In genomic region chr2:196170202-196170680, GRCh38 we compare ENCODE assay signal across 8 cellular contexts. TPM values are rescaled to one million over a fixed set of nuclear protein-coding genes. Genes with fewer than 3 reads are reported as not detected.
A peak's percentile ranks its signal among the peaks of the same experiment; 100 is the strongest.
DNase-seq lines count a peak whose midpoint lies in the region; ATAC-seq and TF ChIP-seq lines count a peak whose summit lies in the region.

No MANE protein-coding gene starts in this region.

- DNase-seq in Right ventricle myocardium inferior (ENCODE audit: missing footprints) (peak; percentile 71), left ventricle myocardium superior (no peak), NT2/D1 (ENCODE audit: low read depth, low spot score) (no peak), right cardiac atrium (peak in 2 of 3 donors; percentile 16 to 43), sigmoid colon (no peak)
- DNase-seq in activated naive CD4-positive, alpha-beta T cell treated with anti-CD3 and anti-CD28 coated beads, Interleukin-2, amount 50 U/mL, for 72 hours (ENCODE audit: low spot score in 2 of 2): no peak
- no peak for DNase-seq in NK-92 treated with Interleukin-12 subunit alpha and Interleukin-12 subunit beta, amount 100 ng/mL, for 24 hours (lab: John Stamatoyannopoulos, UW)

- H3K27ac ChIP-seq in right cardiac atrium (ENCODE audit: low read length): peak overlapping the region; percentile 49
- peak overlapping the region; percentile 68 to 82 (median 74) for H3K27ac ChIP-seq in sigmoid colon

- H3K9ac ChIP-seq in NT2/D1 (ENCODE audit: insufficient read length, low read depth): peak overlapping the region; percentile 95

- ATAC-seq in Right ventricle myocardium inferior (no peak), left ventricle myocardium superior (no peak), HG03066 (IDR thresholded peaks at IDR 0.05; ENCODE audit: low read depth, unreplicated experiment) (peak; percentile 17), right cardiac atrium (no peak)
- ATAC-seq in activated naive CD4-positive, alpha-beta T cell treated with anti-CD3 and anti-CD28 coated beads, Interleukin-2, amount 50 U/mL, for 72 hours: peak; percentile 10 to 11

- TF ChIP-seq CTCF in sigmoid colon (IDR thresholded peaks at IDR 0.05): no peak

- no peaks in the 10 kb centered on the region for H3K9me3 Mint-ChIP-seq in activated naive CD4-positive, alpha-beta T cell treated with anti-CD3 and anti-CD28 coated beads, Interleukin-2, amount 50 U/mL, for 72 hours

- peaks cover 39 to 54% of the 10 kb centered on the region in 2 donors for H3K36me3 Mint-ChIP-seq in activated naive CD4-positive, alpha-beta T cell treated with anti-CD3 and anti-CD28 coated beads, Interleukin-2, amount 50 U/mL, for 72 hours

- TF ChIP-seq POLR2A in sigmoid colon (IDR thresholded peaks at IDR 0.05): peak in 1 of 2 donors; percentile 16

- TF ChIP-seq EP300 in sigmoid colon (IDR thresholded peaks at IDR 0.05): no peak

- H3K27me3 ChIP-seq in NT2/D1 (ENCODE audit: insufficient read depth, insufficient read length) (peaks cover 25% of the 10 kb centered on the region), right cardiac atrium (ENCODE audit: control insufficient read depth, insufficient read depth) (no peaks in the 10 kb centered on the region), sigmoid colon (no peaks in the 10 kb centered on the region)

- H3K9me3 ChIP-seq in NT2/D1 (ENCODE audit: insufficient read depth, low read length) (no peaks in the 10 kb centered on the region), right cardiac atrium (ENCODE audit: control insufficient read depth, low read length) (no peaks in the 10 kb centered on the region), sigmoid colon (no peaks in the 10 kb centered on the region)

- under 1% methylated on average over 14 of the region's 14 CpGs for WGBS in right cardiac atrium
- 1% methylated on average over 14 of the region's 14 CpGs for WGBS in sigmoid colon, 2 donors

- no peaks in the 10 kb centered on the region for H3K4me1 ChIP-seq in NT2/D1 (ENCODE audit: insufficient read depth, insufficient read length)
- peaks cover 2% of the 10 kb centered on the region for H3K4me1 ChIP-seq in right cardiac atrium (ENCODE audit: control insufficient read depth, insufficient read depth, low read length)
- peaks cover 0 to 20% (median 9%) of the 10 kb centered on the region in 4 donors for H3K4me1 ChIP-seq in sigmoid colon

- H3K27ac Mint-ChIP-seq in activated naive CD4-positive, alpha-beta T cell treated with anti-CD3 and anti-CD28 coated beads, Interleukin-2, amount 50 U/mL, for 72 hours: peak overlapping the region; percentile 98

- intact Hi-C loops in Right ventricle myocardium inferior (cut with DNase I): loop anchor here (5.0 kb wide), 1 partner anchor 93 kb away; no protein-coding TSS in a partner anchor
- intact Hi-C loops in left ventricle myocardium superior (cut with micrococcal nuclease): no loop called here
- intact Hi-C loops in right cardiac atrium (cut with DNase I): no loop called here
- intact Hi-C loops in sigmoid colon (cut with DNase I): loop anchor here (2.0 to 10.0 kb wide), 2 partner anchors 101 to 465 kb away; partner anchors contain the start of genes CCDC150 and DNAH7

- H3K4me3 ChIP-seq in NT2/D1 (ENCODE audit: insufficient read length, low read depth): peak overlapping the region; percentile 90
- peak overlapping the region; percentile 83 for H3K4me3 ChIP-seq in right cardiac atrium (ENCODE audit: low read length)
- H3K4me3 ChIP-seq in sigmoid colon: peak overlapping the region; percentile 66 to 72 (median 70)

- no peaks in the 10 kb centered on the region for H3K36me3 ChIP-seq in NT2/D1 (ENCODE audit: insufficient read depth, insufficient read length, low read length)
- no peaks in the 10 kb centered on the region for H3K36me3 ChIP-seq in sigmoid colon

RNA-seq across cellular contexts. Expression of gene STK17B, which starts 1.1 kb away (rescaled TPM):
- 7.4 TPM for total RNA-seq in Right ventricle myocardium inferior
- total RNA-seq in left ventricle myocardium superior: 7.2 TPM
- total RNA-seq in activated naive CD4-positive, alpha-beta T cell treated with anti-CD3 and anti-CD28 coated beads, Interleukin-2, amount 50 U/mL, for 72 hours: 100 to 1,000 TPM; 164 to 240 TPM
- 1 to 10 TPM; 6.9 to 8.1 (median 7.2) TPM for total RNA-seq in right cardiac atrium
- 3.7 TPM for polyA plus RNA-seq in right cardiac atrium
- 10 to 100 TPM in 3 of 4 donors, 1 to 10 TPM in 1; 9.0 to 15.7 (median 12.3) TPM for total RNA-seq in sigmoid colon
- 10 to 100 TPM; 13.2 to 30.7 (median 29.6) TPM for polyA plus RNA-seq in sigmoid colon

Comparison
In these comparisons a context has a peak if more than half of its experiments do, and no peak if none do; other contexts are left out.
1. DNase-seq: peak in Right ventricle myocardium inferior (single experiment) and right cardiac atrium (2 of 3); none in left ventricle myocardium superior (single experiment), NT2/D1 (single experiment), activated naive CD4-positive, alpha-beta T cell treated with anti-CD3 and anti-CD28 coated beads, Interleukin-2, amount 50 U/mL, for 72 hours (0 of 2), sigmoid colon (single experiment) and NK-92 treated with Interleukin-12 subunit alpha and Interleukin-12 subunit beta, amount 100 ng/mL, for 24 hours (single experiment).
2. intact Hi-C loops: an anchor here in Right ventricle myocardium inferior (5.0 kb wide) and sigmoid colon (2.0 to 10.0 kb wide); none called in left ventricle myocardium superior and right cardiac atrium.
3. ATAC-seq: peak in HG03066 (single experiment) and activated naive CD4-positive, alpha-beta T cell treated with anti-CD3 and anti-CD28 coated beads, Interleukin-2, amount 50 U/mL, for 72 hours (2 of 2); none in Right ventricle myocardium inferior (single experiment), left ventricle myocardium superior (single experiment) and right cardiac atrium (0 of 2).
4. RNA of gene STK17B, which starts 1.1 kb away (total RNA-seq): 164 to 240 TPM in activated naive CD4-positive, alpha-beta T cell treated with anti-CD3 and anti-CD28 coated beads, Interleukin-2, amount 50 U/mL, for 72 hours; 9.0 to 15.7 TPM in sigmoid colon, 6.9 to 8.1 TPM in right cardiac atrium, 7.4 TPM in Right ventricle myocardium inferior (single experiment) and 7.2 TPM in left ventricle myocardium superior (single experiment); every median in the first group is over 4 times any median in the second.
5. Peak in every context shown above with its lines, with median percentiles within 50 percentile points of each other: H3K4me3 ChIP-seq.